11 cellular contexts compared by ENCODE assay signal in the genomic region with DNA sequence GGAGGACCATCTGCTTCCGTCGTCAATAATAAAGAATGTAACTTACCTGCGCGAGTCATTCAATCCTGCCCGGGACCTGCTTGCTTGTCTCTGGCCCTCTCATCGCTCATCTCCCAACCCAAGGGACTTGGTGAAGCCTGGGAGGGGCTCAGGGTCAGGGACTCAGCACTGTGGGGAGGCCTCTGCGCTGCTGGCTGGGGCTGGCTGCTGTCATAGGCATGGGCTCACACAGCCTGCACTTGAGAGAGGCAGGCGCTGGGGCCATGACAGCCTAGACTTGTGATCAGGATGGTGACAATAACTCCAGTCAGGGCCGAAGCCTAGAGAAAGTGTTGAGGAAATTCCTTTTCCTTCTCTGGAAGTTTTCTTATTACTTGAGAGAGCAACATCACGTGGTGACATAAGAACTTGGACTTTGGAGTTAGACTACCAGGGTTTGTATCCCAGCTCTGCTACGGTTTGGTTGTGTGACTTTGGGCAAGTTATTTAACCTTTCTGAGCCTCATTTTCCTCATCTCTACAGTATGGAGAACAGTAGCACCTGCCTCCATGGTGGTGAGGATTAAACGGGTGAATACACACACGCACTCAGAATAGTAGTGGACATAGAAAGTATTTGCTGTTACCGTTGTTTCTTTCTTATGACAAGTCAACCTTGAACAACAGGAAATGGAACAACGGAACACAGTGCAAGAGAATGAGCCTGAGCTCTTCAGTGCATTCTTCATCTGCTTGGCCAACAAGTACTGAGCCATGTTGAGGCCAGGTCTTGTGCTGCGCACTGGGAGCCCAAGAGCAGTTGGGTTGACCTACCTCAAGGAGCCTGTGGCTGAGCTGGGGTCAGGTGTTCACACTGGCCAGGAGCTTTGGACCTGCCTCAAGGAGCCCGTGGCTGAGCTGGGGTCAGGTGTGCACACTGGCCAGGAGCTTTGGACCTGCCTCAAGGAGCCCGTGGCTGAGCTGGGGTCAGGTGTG.
A peak's percentile ranks its signal among the peaks of the same experiment; 100 is the strongest.
DNase-seq lines count a peak whose midpoint lies in the region; ATAC-seq and TF ChIP-seq lines count a peak whose summit lies in the region.
"Had no signal": no experiment of that assay in that cellular context is flagged by ENCODE, and none has a peak within 500 bp of the region (broad histone marks: within the 10 kb centered on the region; RNA-seq: fewer than 3 reads in every experiment).

No MANE protein-coding gene starts in this region.

- H3K4me1 ChIP-seq in hepatocyte (ENCODE audit: insufficient read depth) = peaks cover 21% of the 10 kb centered on the region
- peaks cover 13% of the 10 kb centered on the region for H3K4me1 ChIP-seq in CD4-positive, alpha-beta memory T cell (ENCODE audit: insufficient read depth, low read length)
- H3K4me1 ChIP-seq: breast epithelium had no signal

- 92% methylated on average over 18 of the region's 18 CpGs for WGBS in hepatocyte (ENCODE audit: low lambda C conversion rate, missing lambda C conversion rate)

- H3K27ac Mint-ChIP-seq in CD4-positive, alpha-beta memory T cell = peak overlapping the region in 2 of 7 donors; percentile 17 to 31

- H3K9me3 Mint-ChIP-seq in CD4-positive, alpha-beta memory T cell = no peaks in the 10 kb centered on the region

- H3K36me3 ChIP-seq in hepatocyte (replicated peaks; ENCODE audit: insufficient read depth, low read depth) = no peaks in the 10 kb centered on the region
- peaks cover 34% of the 10 kb centered on the region for H3K36me3 ChIP-seq in CD4-positive, alpha-beta memory T cell (ENCODE audit: insufficient read depth, low read length)
- H3K36me3 ChIP-seq: breast epithelium had no signal

- peak overlapping the region; percentile 78 for H3K27ac ChIP-seq in hepatocyte
- no peak overlapping the region for H3K27ac ChIP-seq in CD4-positive, alpha-beta memory T cell (ENCODE audit: low read depth, low read length)
- H3K27ac ChIP-seq: breast epithelium, PC-9 had no signal

- CTCF ChIA-PET in CD4-positive, alpha-beta memory T cell (lab: Charles Lee; ENCODE audit: partially characterized antibody) = interaction anchor here (1.6 kb wide), 1 partner anchor 96 kb away, joined by 3 read pairs; no protein-coding TSS in a partner anchor

- H3K27me3 Mint-ChIP-seq in CD4-positive, alpha-beta memory T cell = no peaks in the 10 kb centered on the region

- no peak overlapping the region for H3K4me3 Mint-ChIP-seq in CD4-positive, alpha-beta memory T cell

- no peak for TF ChIP-seq POLR2A in GM18505 (IDR thresholded peaks at IDR 0.05; ENCODE audit: borderline replicate concordance, extremely low read depth, insufficient read depth, insufficient read length)

- no peaks in the 10 kb centered on the region for H3K9me3 ChIP-seq in hepatocyte (ENCODE audit: low read depth)
- no peaks in the 10 kb centered on the region for H3K9me3 ChIP-seq in CD4-positive, alpha-beta memory T cell (ENCODE audit: control insufficient read depth in 1 of 2, low read length in 2 of 2)
- H3K9me3 ChIP-seq: breast epithelium had no signal

- peaks cover 22 to 33% (median 30%) of the 10 kb centered on the region in 4 donors for H3K4me1 Mint-ChIP-seq in CD4-positive, alpha-beta memory T cell

- intact Hi-C loops in CD4-positive, alpha-beta memory T cell (cut with micrococcal nuclease) = loop anchor here (5.0 kb wide), 1 partner anchor 53 kb away; no protein-coding TSS in a partner anchor

- H2AFZ ChIP-seq in hepatocyte = no peak overlapping the region
- H2AFZ ChIP-seq: PC-9 had no signal

- H3K4me3 ChIP-seq in hepatocyte = no peak overlapping the region
- no peak overlapping the region for H3K4me3 ChIP-seq in CD4-positive, alpha-beta memory T cell (ENCODE audit: low read length in 2 of 2)
- H3K4me3 ChIP-seq: breast epithelium, PC-9 had no signal

- H3K9me2 ChIP-seq in hepatocyte (replicated peaks; ENCODE audit: insufficient read depth) = no peaks in the 10 kb centered on the region

- no peaks in the 10 kb centered on the region for H3K27me3 ChIP-seq in hepatocyte
- no peaks in the 10 kb centered on the region for H3K27me3 ChIP-seq in CD4-positive, alpha-beta memory T cell (ENCODE audit: insufficient read depth, low read length)
- H3K27me3 ChIP-seq: breast epithelium had no signal

- ATAC-seq in GM18505 (IDR thresholded peaks at IDR 0.05; ENCODE audit: unreplicated experiment) = peak; percentile 75
- peak; percentile 77 for ATAC-seq in GM21423 (IDR thresholded peaks at IDR 0.05; ENCODE audit: unreplicated experiment)
- peak; percentile 66 for ATAC-seq in HG03280 (IDR thresholded peaks at IDR 0.05; ENCODE audit: unreplicated experiment)

- H4K20me1 ChIP-seq in hepatocyte (ENCODE audit: insufficient read depth, poor library complexity, severe bottlenecking) = no peaks in the 10 kb centered on the region

- POLR2A ChIA-PET in CD4-positive, alpha-beta memory T cell (lab: Charles Lee; ENCODE audit: partially characterized antibody) = interaction anchor here (1.0 kb wide), 1 partner anchor 28 kb away, joined by 3 read pairs; no protein-coding TSS in a partner anchor

- no peak for TF ChIP-seq CTCF in hepatocyte (IDR thresholded peaks at IDR 0.05; ENCODE audit: poor library complexity)

- peaks cover 9 to 37% of the 10 kb centered on the region in 2 donors for H3K36me3 Mint-ChIP-seq in CD4-positive, alpha-beta memory T cell

- peak; percentile 39 for DNase-seq in hepatocyte (ENCODE audit: low spot score)
- DNase-seq in mucosa of gallbladder (ENCODE audit: low spot score) = no peak
- DNase-seq in HPDE6-E6E7 (ENCODE audit: extremely low spot score) = no peak
- no peak for DNase-seq in NCI-H510A treated with DMSO at 0.1 percent for 48 hours (lab: John Stamatoyannopoulos, UW)
- DNase-seq in CD4-positive, alpha-beta memory T cell = no peak
- DNase-seq: activated CD4-positive, alpha-beta T cell treated with anti-CD3 and anti-CD28 coated beads for 48 hours; PC-9 had no signal

- H3K4me2 ChIP-seq in hepatocyte = no peak overlapping the region
- H3K4me2 ChIP-seq: PC-9 had no signal

- H3K79me2 ChIP-seq in hepatocyte = peaks cover 58% of the 10 kb centered on the region
